11 cellular contexts compared by ENCODE assay signal in the genomic region with DNA sequence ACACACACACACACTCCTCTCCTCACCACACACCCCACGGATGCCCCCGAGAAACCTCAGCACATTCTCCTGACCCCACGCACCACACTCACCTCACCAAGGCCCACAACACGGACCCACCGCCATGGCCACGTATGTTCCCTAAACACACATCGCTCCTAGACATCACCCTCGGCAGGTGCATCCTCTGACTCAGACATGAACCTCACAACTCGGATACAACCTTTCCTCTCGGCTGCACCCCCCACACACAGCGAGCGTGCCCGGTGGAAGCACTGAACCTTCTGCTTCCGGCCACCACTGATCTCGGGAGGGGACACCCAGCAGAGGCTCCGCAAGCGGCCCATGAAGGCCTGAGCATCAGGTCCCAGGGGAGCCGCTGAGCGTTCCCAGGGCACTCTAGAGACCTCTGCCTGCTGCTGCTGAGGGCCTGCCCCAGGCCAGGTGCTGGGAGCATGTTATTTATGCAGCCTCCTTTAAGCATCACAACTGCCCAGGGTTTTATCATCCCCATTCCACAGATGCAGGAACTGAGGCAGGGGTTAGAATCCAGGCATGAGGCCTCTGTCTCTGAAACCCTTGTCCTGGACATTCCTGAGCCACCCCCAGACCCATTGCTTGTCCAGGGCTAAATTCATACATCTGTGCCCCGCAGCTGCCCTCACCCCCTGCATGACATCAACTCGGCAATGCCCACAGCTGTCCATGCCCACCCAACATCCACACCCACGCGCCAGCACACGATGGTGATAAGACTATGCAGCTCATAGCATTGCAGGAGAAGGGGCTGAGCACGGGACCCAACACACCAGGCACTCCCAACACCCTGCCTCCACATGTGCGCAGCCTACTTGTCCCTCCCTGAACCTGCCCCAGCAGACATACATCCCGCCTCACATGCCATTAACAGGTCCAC. TPM values are rescaled to one million over a fixed set of nuclear protein-coding genes. Genes with fewer than 3 reads are reported as not detected.
DNase-seq lines count a peak whose midpoint lies in the region; ATAC-seq, FAIRE-seq and TF ChIP-seq lines count a peak whose summit lies in the region.
"Had no signal": no experiment of that assay in that cellular context is flagged by ENCODE, and none has a peak within 500 bp of the region (broad histone marks: within the 10 kb centered on the region; RNA-seq: fewer than 3 reads in every experiment).

No MANE protein-coding gene starts in this region.

- H3K36me3 Mint-ChIP-seq in brain (peaks cover 8% of the 10 kb centered on the region), WTC11 (no peaks in the 10 kb centered on the region)

- POLR2A ChIA-PET in WTC11 (lab: Charles Lee), result no interaction called here

- no peak for FAIRE-seq in GM19239 (lab: Jason Lieb, UNC)

- TF ChIP-seq CTCF in brain (conservative IDR thresholded peaks at IDR 0.05) (no peak), WTC11 (IDR thresholded peaks at IDR 0.05) (no peak)

- CTCF ChIA-PET in WTC11 (lab: Charles Lee), result interaction anchor here (0.8 kb wide), 1 partner anchor 102 kb away, joined by 3 read pairs; no protein-coding TSS in a partner anchor

- ATAC-seq in HG03159 (IDR thresholded peaks at IDR 0.05; ENCODE audit: unreplicated experiment) (peak; percentile 56), WTC11 (no peak)
- ATAC-seq: heart left ventricle, psoas muscle had no signal

- H3K4me1 Mint-ChIP-seq in brain (peaks cover 97% of the 10 kb centered on the region), WTC11 (peaks cover 43% of the 10 kb centered on the region)

- H3K27me3 Mint-ChIP-seq in brain (peaks cover 4% of the 10 kb centered on the region), WTC11 (ENCODE audit: low read depth) (no peaks in the 10 kb centered on the region)

- DNase-seq in CMK (ENCODE audit: low read depth) (peak; percentile 86), GM19239 (ENCODE audit: insufficient read length, low spot score) (peak; percentile 48), NOMO-1 treated with dmso at 0.1 percent for 144 hours (lab: John Stamatoyannopoulos, UW; ENCODE audit: unreplicated experiment) (no peak), GM19240 (ENCODE audit: insufficient read length, low spot score) (no peak), WTC11 (ENCODE audit: low spot score) (no peak)
- DNase-seq in stimulated activated CD4-positive, alpha-beta T cell treated with anti-CD3 and anti-CD28 coated beads, Interleukin-4, amount 100 ng/mL, for 24 hours, result no peak
- DNase-seq: psoas muscle; stimulated activated naive CD4-positive, alpha-beta T cell had no signal

- H3K9me3 Mint-ChIP-seq in brain, result no peaks in the 10 kb centered on the region
- H3K9me3 Mint-ChIP-seq in WTC11, result no peaks in the 10 kb centered on the region

- H3K27ac Mint-ChIP-seq in brain, result peak overlapping the region; percentile 85 to 98 (median 91)
- no peak overlapping the region for H3K27ac Mint-ChIP-seq in WTC11

- H3K4me3 Mint-ChIP-seq in brain (peak overlapping the region; percentile 27 to 80 (median 41)), WTC11 (no peak overlapping the region)

TF ChIP-seq in WTC11, 78 proteins besides CTCF, POLR2A, EP300 and RAD21:
- TF ChIP-seq RELA (CRISPR knock-in tag; IDR thresholded peaks at IDR 0.05; ENCODE audit: borderline replicate concordance), result no peak
- TF ChIP-seq, protein P1, sequence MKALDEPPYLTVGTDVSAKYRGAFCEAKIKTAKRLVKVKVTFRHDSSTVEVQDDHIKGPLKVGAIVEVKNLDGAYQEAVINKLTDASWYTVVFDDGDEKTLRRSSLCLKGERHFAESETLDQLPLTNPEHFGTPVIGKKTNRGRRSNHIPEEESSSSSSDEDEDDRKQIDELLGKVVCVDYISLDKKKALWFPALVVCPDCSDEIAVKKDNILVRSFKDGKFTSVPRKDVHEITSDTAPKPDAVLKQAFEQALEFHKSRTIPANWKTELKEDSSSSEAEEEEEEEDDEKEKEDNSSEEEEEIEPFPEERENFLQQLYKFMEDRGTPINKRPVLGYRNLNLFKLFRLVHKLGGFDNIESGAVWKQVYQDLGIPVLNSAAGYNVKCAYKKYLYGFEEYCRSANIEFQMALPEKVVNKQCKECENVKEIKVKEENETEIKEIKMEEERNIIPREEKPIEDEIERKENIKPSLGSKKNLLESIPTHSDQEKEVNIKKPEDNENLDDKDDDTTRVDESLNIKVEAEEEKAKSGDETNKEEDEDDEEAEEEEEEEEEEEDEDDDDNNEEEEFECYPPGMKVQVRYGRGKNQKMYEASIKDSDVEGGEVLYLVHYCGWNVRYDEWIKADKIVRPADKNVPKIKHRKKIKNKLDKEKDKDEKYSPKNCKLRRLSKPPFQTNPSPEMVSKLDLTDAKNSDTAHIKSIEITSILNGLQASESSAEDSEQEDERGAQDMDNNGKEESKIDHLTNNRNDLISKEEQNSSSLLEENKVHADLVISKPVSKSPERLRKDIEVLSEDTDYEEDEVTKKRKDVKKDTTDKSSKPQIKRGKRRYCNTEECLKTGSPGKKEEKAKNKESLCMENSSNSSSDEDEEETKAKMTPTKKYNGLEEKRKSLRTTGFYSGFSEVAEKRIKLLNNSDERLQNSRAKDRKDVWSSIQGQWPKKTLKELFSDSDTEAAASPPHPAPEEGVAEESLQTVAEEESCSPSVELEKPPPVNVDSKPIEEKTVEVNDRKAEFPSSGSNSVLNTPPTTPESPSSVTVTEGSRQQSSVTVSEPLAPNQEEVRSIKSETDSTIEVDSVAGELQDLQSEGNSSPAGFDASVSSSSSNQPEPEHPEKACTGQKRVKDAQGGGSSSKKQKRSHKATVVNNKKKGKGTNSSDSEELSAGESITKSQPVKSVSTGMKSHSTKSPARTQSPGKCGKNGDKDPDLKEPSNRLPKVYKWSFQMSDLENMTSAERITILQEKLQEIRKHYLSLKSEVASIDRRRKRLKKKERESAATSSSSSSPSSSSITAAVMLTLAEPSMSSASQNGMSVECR (CRISPR knock-in tag; IDR thresholded peaks at IDR 0.05; ENCODE audit: borderline replicate concordance), result no peak
- no peak for TF ChIP-seq SMAD4 (CRISPR knock-in tag; IDR thresholded peaks at IDR 0.05)
- TF ChIP-seq OVOL2 (CRISPR knock-in tag; IDR thresholded peaks at IDR 0.05; ENCODE audit: borderline replicate concordance), result no peak
- TF ChIP-seq ZNF263 (CRISPR knock-in tag; IDR thresholded peaks at IDR 0.05; ENCODE audit: low read depth), result no peak
- TF ChIP-seq IRF2 (CRISPR knock-in tag; IDR thresholded peaks at IDR 0.05; ENCODE audit: borderline replicate concordance, low read depth), result no peak
- TF ChIP-seq ZNF219 (CRISPR knock-in tag; IDR thresholded peaks at IDR 0.05; ENCODE audit: borderline replicate concordance), result no peak
- no peak for TF ChIP-seq ZNF232 (CRISPR knock-in tag; IDR thresholded peaks at IDR 0.05)
- no peak for TF ChIP-seq ELF4 (CRISPR knock-in tag; IDR thresholded peaks at IDR 0.05; ENCODE audit: low read depth)

RNA-seq across cellular contexts. Expression of gene SDC3, which starts 27.0 kb away (rescaled TPM):
- 117 TPM for polyA plus RNA-seq in brain (ENCODE audit: insufficient read depth, low read depth, low replicate concordance)
- 31.1 to 32.3 TPM (median 31.2 TPM) in 3 replicates for total RNA-seq in WTC11 (2021)

Comparison
In these comparisons a context has a peak if more than half of its experiments do, and no peak if none do; other contexts are left out.
1. DNase-seq: peak in CMK (single experiment) and GM19239 (single experiment); none in NOMO-1 treated with dmso at 0.1 percent for 144 hours (single experiment), GM19240 (single experiment), stimulated activated CD4-positive, alpha-beta T cell treated with anti-CD3 and anti-CD28 coated beads, Interleukin-4, amount 100 ng/mL, for 24 hours (single experiment) and WTC11 (single experiment).